Comparison of ENCODE assay signal across 10 cellular contexts in genomic region chr3:124078978-124079911, GRCh38. TPM values are rescaled to one million over a fixed set of nuclear protein-coding genes. Genes with fewer than 3 reads are reported as not detected.
DNase-seq lines count a peak whose midpoint lies in the region; ATAC-seq and TF ChIP-seq lines count a peak whose summit lies in the region.
"Had no signal": no experiment of that assay in that cellular context is flagged by ENCODE, and none has a peak within 500 bp of the region (broad histone marks: within the 10 kb centered on the region; RNA-seq: fewer than 3 reads in every experiment).

No MANE protein-coding gene starts in this region.

- no peak overlapping the region for H3K4me3 Mint-ChIP-seq in activated B cell treated with CpG ODN at 0.5 μM for 24 hours
- H3K4me3 Mint-ChIP-seq in activated T-helper 2 cell treated with anti-CD3 and anti-CD28 coated beads, Interferon-gamma antibody, Interleukin-2, Interleukin-4, amounts not matched to agents 10 μg/mL and 5 μg/mL and 100 μg/mL, durations not matched to agents 14 hours and 24 hours and 36 hours (ENCODE audit: low read depth), result no peak overlapping the region
- H3K4me3 Mint-ChIP-seq: stimulated activated naive CD8-positive, alpha-beta T cell treated with anti-CD3 and anti-CD28 coated beads, Interleukin-15, amount 100 ng/mL, for 72 hours had no signal

- no peak overlapping the region for H3K4me3 ChIP-seq in right atrium auricular region
- no peak overlapping the region for H3K4me3 ChIP-seq in thoracic aorta

- H3K27ac Mint-ChIP-seq in activated B cell treated with CpG ODN at 0.5 μM for 24 hours, result no peak overlapping the region
- no peak overlapping the region for H3K27ac Mint-ChIP-seq in activated T-helper 2 cell treated with anti-CD3 and anti-CD28 coated beads, Interferon-gamma antibody, Interleukin-2, Interleukin-4, amounts not matched to agents 10 μg/mL and 5 μg/mL and 100 μg/mL, durations not matched to agents 14 hours and 24 hours and 36 hours
- H3K27ac Mint-ChIP-seq: stimulated activated naive CD8-positive, alpha-beta T cell treated with anti-CD3 and anti-CD28 coated beads, Interleukin-15, amount 100 ng/mL, for 72 hours had no signal

- ATAC-seq in activated B cell treated with CpG ODN at 0.5 μM for 24 hours (ENCODE audit: low read depth) (no peak), thoracic aorta (ENCODE audit: insufficient number of reproducible peaks, low FRiP score, low read depth) (no peak), HG03521 (IDR thresholded peaks at IDR 0.05; ENCODE audit: unreplicated experiment) (no peak)
- ATAC-seq: stimulated activated naive CD8-positive, alpha-beta T cell treated with anti-CD3 and anti-CD28 coated beads, Interleukin-15, amount 100 ng/mL, for 72 hours had no signal

- H3K27me3 ChIP-seq in right atrium auricular region (no peaks in the 10 kb centered on the region), thoracic aorta (replicated peaks; ENCODE audit: insufficient read depth) (no peaks in the 10 kb centered on the region)

- peak; percentile 79 for TF ChIP-seq CTCF in activated B cell treated with CpG ODN at 0.5 μM for 24 hours (IDR thresholded peaks at IDR 0.05)
- peak; percentile 79 to 82 for TF ChIP-seq CTCF in right atrium auricular region (IDR thresholded peaks at IDR 0.05)
- peak; percentile 64 for TF ChIP-seq CTCF in thoracic aorta (IDR thresholded peaks at IDR 0.05)

- H3K9me3 ChIP-seq in right atrium auricular region (no peaks in the 10 kb centered on the region), thoracic aorta (no peaks in the 10 kb centered on the region)

- peaks cover 4% of the 10 kb centered on the region for H3K4me1 Mint-ChIP-seq in activated B cell treated with CpG ODN at 0.5 μM for 24 hours
- no peaks in the 10 kb centered on the region for H3K4me1 Mint-ChIP-seq in activated T-helper 2 cell treated with anti-CD3 and anti-CD28 coated beads, Interferon-gamma antibody, Interleukin-2, Interleukin-4, amounts not matched to agents 10 μg/mL and 5 μg/mL and 100 μg/mL, durations not matched to agents 14 hours and 24 hours and 36 hours (ENCODE audit: low read depth)
- H3K4me1 Mint-ChIP-seq: stimulated activated naive CD8-positive, alpha-beta T cell treated with anti-CD3 and anti-CD28 coated beads, Interleukin-15, amount 100 ng/mL, for 72 hours had no signal

- H3K9me3 Mint-ChIP-seq in activated B cell treated with CpG ODN at 0.5 μM for 24 hours, result no peaks in the 10 kb centered on the region
- H3K9me3 Mint-ChIP-seq in activated T-helper 2 cell treated with anti-CD3 and anti-CD28 coated beads, Interferon-gamma antibody, Interleukin-2, Interleukin-4, amounts not matched to agents 10 μg/mL and 5 μg/mL and 100 μg/mL, durations not matched to agents 14 hours and 24 hours and 36 hours, result no peaks in the 10 kb centered on the region
- H3K9me3 Mint-ChIP-seq: stimulated activated naive CD8-positive, alpha-beta T cell treated with anti-CD3 and anti-CD28 coated beads, Interleukin-15, amount 100 ng/mL, for 72 hours had no signal

- intact Hi-C loops in activated B cell treated with CpG ODN at 0.5 μM for 24 hours (cut with micrococcal nuclease), result loop anchor here (1.0 to 2.0 kb wide), 2 partner anchors 61 to 426 kb away; no protein-coding TSS in a partner anchor
- intact Hi-C loops in activated T-helper 2 cell treated with anti-CD3 and anti-CD28 coated beads, Interferon-gamma antibody, Interleukin-2, Interleukin-4, amounts not matched to agents 10 μg/mL and 5 μg/mL and 100 μg/mL, durations not matched to agents 14 hours and 24 hours and 36 hours (cut with micrococcal nuclease), result loop anchor here (5.0 kb wide), 1 partner anchor 62 kb away; no protein-coding TSS in a partner anchor

- H3K27ac ChIP-seq in right atrium auricular region, result no peak overlapping the region
- peak overlapping the region in 1 of 2 donors; percentile 37 for H3K27ac ChIP-seq in thoracic aorta
- H3K27ac ChIP-seq: epithelial cell of prostate had no signal

- CTCF ChIA-PET in activated B cell treated with CpG ODN at 0.5 μM for 24 hours (lab: Charles Lee), result interaction anchor here (0.8 to 1.4 kb wide), 3 partner anchors 46 to 471 kb away, joined by 3 to 4 read pairs (median 3); partner anchors contain the start of gene KALRN

- H3K4me1 ChIP-seq in right atrium auricular region (peaks cover 0 to 21% of the 10 kb centered on the region in 2 donors), thoracic aorta (ENCODE audit: control insufficient read depth in 1 of 2, low read depth in 2 of 2) (peaks cover 28 to 88% of the 10 kb centered on the region in 2 donors)

- H3K36me3 Mint-ChIP-seq in activated B cell treated with CpG ODN at 0.5 μM for 24 hours (ENCODE audit: low read depth), result no peaks in the 10 kb centered on the region
- H3K36me3 Mint-ChIP-seq in activated T-helper 2 cell treated with anti-CD3 and anti-CD28 coated beads, Interferon-gamma antibody, Interleukin-2, Interleukin-4, amounts not matched to agents 10 μg/mL and 5 μg/mL and 100 μg/mL, durations not matched to agents 14 hours and 24 hours and 36 hours (ENCODE audit: low read depth), result no peaks in the 10 kb centered on the region

- H3K36me3 ChIP-seq in right atrium auricular region, result no peaks in the 10 kb centered on the region
- no peaks in the 10 kb centered on the region for H3K36me3 ChIP-seq in thoracic aorta

- DNase-seq in stimulated activated CD4-positive, alpha-beta T cell treated with anti-CD3 and anti-CD28 coated beads, Interleukin-12 subunit alpha, Interleukin-12 subunit beta, amount 100 ng/mL, for 48 hours (ENCODE audit: low read depth in 2 of 3, low spot score in 1 of 3), result peak in 2 of 3 donors; percentile 1 to 49
- no peak for DNase-seq in stimulated activated CD4-positive, alpha-beta T cell treated with anti-CD3 and anti-CD28 coated beads, Interleukin-4, amount 100 ng/mL, for 24 hours
- DNase-seq in NCI-H1105 (lab: John Stamatoyannopoulos, UW) (peak; percentile 38), activated B cell treated with CpG ODN at 0.5 μM for 24 hours (no peak), right atrium auricular region (ENCODE audit: low spot score) (no peak), thoracic aorta (ENCODE audit: low spot score) (no peak)
- DNase-seq in activated T-helper 2 cell treated with anti-CD3 and anti-CD28 coated beads, Interferon-gamma antibody, Interleukin-2, Interleukin-4, amounts not matched to agents 10 μg/mL and 5 μg/mL and 100 μg/mL, durations not matched to agents 14 hours and 24 hours and 36 hours (ENCODE audit: low spot score), result no peak

- peaks cover 17% of the 10 kb centered on the region for H3K27me3 Mint-ChIP-seq in activated B cell treated with CpG ODN at 0.5 μM for 24 hours
- H3K27me3 Mint-ChIP-seq in activated T-helper 2 cell treated with anti-CD3 and anti-CD28 coated beads, Interferon-gamma antibody, Interleukin-2, Interleukin-4, amounts not matched to agents 10 μg/mL and 5 μg/mL and 100 μg/mL, durations not matched to agents 14 hours and 24 hours and 36 hours (ENCODE audit: low read depth), result peaks cover 5% of the 10 kb centered on the region

- POLR2A ChIA-PET in activated B cell treated with CpG ODN at 0.5 μM for 24 hours (lab: Charles Lee), result no interaction called here

RNA-seq across cellular contexts. Expression of gene KALRN, which starts 46.1 kb away (rescaled TPM):
- total RNA-seq in activated B cell treated with CpG ODN at 0.5 μM for 24 hours (0.69 TPM in 1 of 2 replicates, not detected in the other), right atrium auricular region (10 to 100 TPM; 39.0 to 56.6 TPM), thoracic aorta (100 to 1,000 TPM; 418 to 748 TPM)
- total RNA-seq in activated T-helper 2 cell treated with anti-CD3 and anti-CD28 coated beads, Interferon-gamma antibody, Interleukin-2, Interleukin-4, amounts not matched to agents 10 μg/mL and 5 μg/mL and 100 μg/mL, durations not matched to agents 14 hours and 24 hours and 36 hours, result 0.55 and 0.66 TPM in 2 replicates

Comparison
In these comparisons a context has a peak if more than half of its experiments do, and no peak if none do; other contexts are left out.
1. DNase-seq: peak in stimulated activated CD4-positive, alpha-beta T cell treated with anti-CD3 and anti-CD28 coated beads, Interleukin-12 subunit alpha, Interleukin-12 subunit beta, amount 100 ng/mL, for 48 hours (2 of 3) and NCI-H1105 (single experiment); none in stimulated activated CD4-positive, alpha-beta T cell treated with anti-CD3 and anti-CD28 coated beads, Interleukin-4, amount 100 ng/mL, for 24 hours (single experiment), activated B cell treated with CpG ODN at 0.5 μM for 24 hours (single experiment), right atrium auricular region (single experiment), thoracic aorta (single experiment) and activated T-helper 2 cell treated with anti-CD3 and anti-CD28 coated beads, Interferon-gamma antibody, Interleukin-2, Interleukin-4, amounts not matched to agents 10 μg/mL and 5 μg/mL and 100 μg/mL, durations not matched to agents 14 hours and 24 hours and 36 hours (single experiment).
2. RNA of gene KALRN, which starts 46.1 kb away (total RNA-seq): 418 to 748 TPM in thoracic aorta and 39.0 to 56.6 TPM in right atrium auricular region; 0.69 TPM in activated B cell treated with CpG ODN at 0.5 μM for 24 hours and 0.55 to 0.66 TPM in activated T-helper 2 cell treated with anti-CD3 and anti-CD28 coated beads, Interferon-gamma antibody, Interleukin-2, Interleukin-4, amounts not matched to agents 10 μg/mL and 5 μg/mL and 100 μg/mL, durations not matched to agents 14 hours and 24 hours and 36 hours; every median in the first group is over 10 times any median in the second.
3. Peak in every context shown above with its lines, with median percentiles within 50 percentile points of each other: CTCF ChIP-seq.